ENCODE assay signal across 24 cellular contexts in genomic region chr9:132854832-132855231, GRCh38. TPM values are rescaled to one million over a fixed set of nuclear protein-coding genes. Genes with fewer than 3 reads are reported as not detected.
"Had no signal": no experiment of that assay in that cellular context is flagged by ENCODE, and none has a peak within 500 bp of the region (broad histone marks: within the 10 kb centered on the region; RNA-seq: fewer than 3 reads in every experiment).

No MANE protein-coding gene starts in this region.

- H3K9me3 Mint-ChIP-seq: activated T-cell treated with anti-CD3 and anti-CD28 coated beads, Interleukin-2, amount 50 U/mL, for 24 hours; activated T-helper 17 cell treated with anti-CD3 and anti-CD28 coated beads, Interleukin-2, amount 50 U/mL, for 72 hours; nephron; T-cell had no signal

- H3K4me1 Mint-ChIP-seq: activated T-helper 17 cell treated with anti-CD3 and anti-CD28 coated beads, Interleukin-2, amount 50 U/mL, for 72 hours had no signal

- H3K4me3 Mint-ChIP-seq: activated naive CD8-positive, alpha-beta T cell; activated T-cell treated with anti-CD3 and anti-CD28 coated beads, Interleukin-2, amount 50 U/mL, for 24 hours; activated T-helper 17 cell treated with anti-CD3 and anti-CD28 coated beads, Interleukin-2, amount 50 U/mL, for 72 hours; nephron; T-cell had no signal

- H3K36me3 ChIP-seq: cardiac muscle cell, left ventricle myocardium inferior, stomach, suprapubic skin had no signal

- H3K4me1 ChIP-seq: parathyroid adenoma had no signal

- H3K27ac Mint-ChIP-seq: activated naive CD8-positive, alpha-beta T cell; activated T-cell treated with anti-CD3 and anti-CD28 coated beads, Interleukin-2, amount 50 U/mL, for 24 hours; activated T-helper 17 cell treated with anti-CD3 and anti-CD28 coated beads, Interleukin-2, amount 50 U/mL, for 72 hours; nephron; T-cell had no signal

- H3K4me3 ChIP-seq: cardiac muscle cell, hepatocyte, left ventricle myocardium inferior, stomach, suprapubic skin, tibial nerve had no signal

- DNase-seq: activated CD4-positive, alpha-beta T cell treated with anti-CD3 and anti-CD28 coated beads, Interleukin-2, amount 50 U/mL, for 1 hour; activated CD8-positive, alpha-beta memory T cell treated with anti-CD3 and anti-CD28 coated beads for 24 hours; activated CD8-positive, alpha-beta memory T cell treated with anti-CD3 and anti-CD28 coated beads, Interleukin-2, amount 50 U/mL, for 4 hours; activated T-cell treated with anti-CD3 and anti-CD28 coated beads, Interleukin-2, amount 50 U/mL, for 24 hours; amygdala; foreskin melanocyte; left ventricle myocardium inferior; nucleus accumbens; right cardiac atrium; stimulated activated CD4-positive, alpha-beta T cell treated with anti-CD3 and anti-CD28 coated beads, Interleukin-12 subunit alpha, Interleukin-12 subunit beta, amount 100 ng/mL, for 4 hours; stimulated activated CD4-positive, alpha-beta T cell treated with anti-CD3 and anti-CD28 coated beads, Interleukin-4, amount 100 ng/mL, for 4 hours; stomach; T-cell; T1000 had no signal

- ATAC-seq: activated CD4-positive, CD25-positive, alpha-beta regulatory T cell treated with anti-CD3 and anti-CD28 coated beads, Interleukin-2, amount 50 U/mL, for 24 hours; activated T-helper 17 cell treated with anti-CD3 and anti-CD28 coated beads, Interleukin-2, amount 50 U/mL, for 72 hours; right cardiac atrium; SK-N-SH treated with all-trans-retinoic acid at 6 μM for 48 hours; T-cell had no signal

- H3K9me3 ChIP-seq: left ventricle myocardium inferior, stomach, suprapubic skin, tibial nerve had no signal

- H3K27ac ChIP-seq: cardiac muscle cell, hepatocyte, left ventricle myocardium inferior, parathyroid adenoma, stomach, suprapubic skin, tibial nerve had no signal

- H3K27me3 ChIP-seq: cardiac muscle cell, hepatocyte, suprapubic skin, tibial nerve had no signal

- H3K36me3 Mint-ChIP-seq: activated naive CD8-positive, alpha-beta T cell; T-cell had no signal

RNA-seq across cellular contexts. Expression of gene AK8, which starts 23.3 kb away (rescaled TPM):
- total RNA-seq: T-cell had no signal
